In the genomic region with DNA sequence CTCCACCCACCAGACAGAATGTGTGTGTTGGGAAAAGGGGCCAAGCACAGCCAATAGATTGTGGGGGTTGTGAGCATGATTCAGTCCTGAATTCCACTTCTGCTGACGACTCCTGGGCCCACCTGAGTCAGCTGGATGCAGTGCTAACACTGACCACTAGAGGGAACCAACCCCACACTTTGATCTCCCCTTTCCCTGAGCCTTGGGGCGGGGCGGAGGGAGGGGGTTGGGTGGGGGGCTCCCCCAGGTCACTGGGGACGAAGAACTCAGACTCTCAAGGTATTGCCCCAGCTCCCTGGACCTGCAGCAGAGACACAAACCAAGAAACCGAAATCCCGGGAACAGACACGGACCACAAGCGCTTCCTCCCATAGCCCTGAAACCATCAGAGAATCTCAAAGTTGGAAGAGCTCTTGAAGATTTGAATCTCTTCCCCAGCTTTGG, we compare ENCODE assay signal across 6 cellular contexts. TPM values are rescaled to one million over a fixed set of nuclear protein-coding genes. Genes with fewer than 3 reads are reported as not detected.
DNase-seq lines count a peak whose midpoint lies in the region; ATAC-seq, FAIRE-seq and TF ChIP-seq lines count a peak whose summit lies in the region.

No MANE protein-coding gene starts in this region.

- H2AFZ ChIP-seq in PC-3 (ENCODE audit: low read length) (no peak overlapping the region), astrocyte (ENCODE audit: low read depth, low read length) (no peak overlapping the region)

- no peaks in the 10 kb centered on the region for H3K36me3 Mint-ChIP-seq in astrocyte (ENCODE audit: low read depth, unreplicated experiment)
- no peaks in the 10 kb centered on the region for H3K36me3 Mint-ChIP-seq in natural killer cell treated with Interleukin-12 subunit alpha and Interleukin-12 subunit beta and Interleukin-15 and Interleukin-18, amount 100 ng/mL, for 72 hours

- H3K27ac ChIP-seq in PC-3 (ENCODE audit: low read length) = no peak overlapping the region
- no peak overlapping the region for H3K27ac ChIP-seq in astrocyte (ENCODE audit: low read depth, low read length)

- H3K27me3 ChIP-seq in PC-3 (ENCODE audit: low read length) = peaks cover 16% of the 10 kb centered on the region
- H3K27me3 ChIP-seq in astrocyte (ENCODE audit: insufficient read depth, low read length) = peaks cover 14% of the 10 kb centered on the region

- H3K9me3 Mint-ChIP-seq in astrocyte (ENCODE audit: unreplicated experiment) = no peaks in the 10 kb centered on the region
- H3K9me3 Mint-ChIP-seq in natural killer cell treated with Interleukin-12 subunit alpha and Interleukin-12 subunit beta and Interleukin-15 and Interleukin-18, amount 100 ng/mL, for 72 hours = no peaks in the 10 kb centered on the region

- H4K20me1 ChIP-seq in PC-3 (ENCODE audit: low read length) (no peaks in the 10 kb centered on the region), astrocyte (ENCODE audit: insufficient read depth, low read length) (no peaks in the 10 kb centered on the region)

- FAIRE-seq in astrocyte (lab: Jason Lieb, UNC) = no peak

- H3K4me1 Mint-ChIP-seq in astrocyte (ENCODE audit: low read depth, unreplicated experiment) = no peaks in the 10 kb centered on the region
- peaks cover 2 to 4% of the 10 kb centered on the region in 2 donors for H3K4me1 Mint-ChIP-seq in natural killer cell treated with Interleukin-12 subunit alpha and Interleukin-12 subunit beta and Interleukin-15 and Interleukin-18, amount 100 ng/mL, for 72 hours (ENCODE audit: low read depth in 2 of 2)

- intact Hi-C loops in PC-3 (cut with micrococcal nuclease) = loop anchor here (10.0 kb wide), 1 partner anchor 373 kb away; no protein-coding TSS in a partner anchor

- BruUV-seq in PC-3 (replicated peaks; lab: Mats Ljungman, UMichigan) = no TSS peak

- ATAC-seq in PC-3 (peak; percentile 60), HG03280 (IDR thresholded peaks at IDR 0.05; ENCODE audit: unreplicated experiment) (no peak), HG02852 (IDR thresholded peaks at IDR 0.05; ENCODE audit: unreplicated experiment) (no peak)
- peak; percentile 66 to 78 for ATAC-seq in natural killer cell treated with Interleukin-12 subunit alpha and Interleukin-12 subunit beta and Interleukin-15 and Interleukin-18, amount 100 ng/mL, for 72 hours

- H3K79me2 ChIP-seq in PC-3 (ENCODE audit: low read length) (no peaks in the 10 kb centered on the region), astrocyte (ENCODE audit: insufficient read depth, low read length) (no peaks in the 10 kb centered on the region)

- H3K4me2 ChIP-seq in PC-3 (ENCODE audit: low read length) (no peak overlapping the region), astrocyte (ENCODE audit: low read length) (no peak overlapping the region)

- no peaks in the 10 kb centered on the region for H3F3A ChIP-seq in PC-3 (ENCODE audit: low read length, unreplicated experiment)

- no peak overlapping the region for H3K4me3 Mint-ChIP-seq in astrocyte (ENCODE audit: unreplicated experiment)
- no peak overlapping the region for H3K4me3 Mint-ChIP-seq in natural killer cell treated with Interleukin-12 subunit alpha and Interleukin-12 subunit beta and Interleukin-15 and Interleukin-18, amount 100 ng/mL, for 72 hours

- no peaks in the 10 kb centered on the region for H3K9me3 ChIP-seq in PC-3 (ENCODE audit: low read length)
- no peaks in the 10 kb centered on the region for H3K9me3 ChIP-seq in astrocyte (ENCODE audit: insufficient read depth, low read depth, low read length)

- H3K36me3 ChIP-seq in PC-3 (ENCODE audit: low read depth, low read length) = no peaks in the 10 kb centered on the region
- H3K36me3 ChIP-seq in astrocyte (ENCODE audit: insufficient read depth, low read length) = no peaks in the 10 kb centered on the region

- H3K27ac Mint-ChIP-seq in astrocyte (ENCODE audit: unreplicated experiment) = no peak overlapping the region
- H3K27ac Mint-ChIP-seq in natural killer cell treated with Interleukin-12 subunit alpha and Interleukin-12 subunit beta and Interleukin-15 and Interleukin-18, amount 100 ng/mL, for 72 hours = no peak overlapping the region

- H3K4me1 ChIP-seq in PC-3 (ENCODE audit: insufficient read depth, low read length) = no peaks in the 10 kb centered on the region
- no peaks in the 10 kb centered on the region for H3K4me1 ChIP-seq in astrocyte (ENCODE audit: insufficient read depth, low read length)

- H3K27me3 Mint-ChIP-seq in astrocyte (ENCODE audit: low read depth, unreplicated experiment) = peaks cover 38% of the 10 kb centered on the region
- peaks cover 0 to 4% of the 10 kb centered on the region in 2 donors for H3K27me3 Mint-ChIP-seq in natural killer cell treated with Interleukin-12 subunit alpha and Interleukin-12 subunit beta and Interleukin-15 and Interleukin-18, amount 100 ng/mL, for 72 hours

- DNase-seq in EL = peak; percentile 25
- peak; percentile 71 for DNase-seq in PC-3
- DNase-seq in astrocyte (ENCODE audit: low read depth) = peak; percentile 3
- DNase-seq in natural killer cell treated with Interleukin-12 subunit alpha and Interleukin-12 subunit beta and Interleukin-15 and Interleukin-18, amount 100 ng/mL, for 72 hours (ENCODE audit: low spot score) = no peak

- H3K9ac ChIP-seq in PC-3 (ENCODE audit: low read length) (no peak overlapping the region), astrocyte (ENCODE audit: low read length) (no peak overlapping the region)

- POLR2A ChIA-PET in PC-3 (lab: Charles Lee; ENCODE audit: unreplicated experiment) = interaction anchor here (0.6 kb wide), 1 partner anchor 338 kb away, joined by 3 read pairs; no protein-coding TSS in a partner anchor

- H3K4me3 ChIP-seq in PC-3 (ENCODE audit: low read length) (no peak overlapping the region), astrocyte (ENCODE audit: insufficient read depth, low read depth, low read length) (no peak overlapping the region)

- CTCF ChIA-PET in PC-3 (lab: Charles Lee) = interaction anchor here (0.6 to 1.4 kb wide), 3 partner anchors 68 to 222 kb away, joined by 3 to 8 read pairs (median 4); no protein-coding TSS in a partner anchor

- H3K9me2 ChIP-seq in PC-3 (replicated peaks; ENCODE audit: low read length) = no peaks in the 10 kb centered on the region

- peak; percentile 60 for TF ChIP-seq CTCF in PC-3 (conservative IDR thresholded peaks at IDR 0.05; ENCODE audit: low read depth, low read length)
- peak; percentile 58 for TF ChIP-seq CTCF in astrocyte (IDR thresholded peaks at IDR 0.05; ENCODE audit: insufficient read depth, low read depth, low read length)

RNA-seq across cellular contexts. Expression of a gene that starts 0.6 kb away (rescaled TPM):
- not detected in 2 replicates for total RNA-seq in PC-3 (2014; rRNA removed)
- not detected in 2 replicates for total RNA-seq in astrocyte
- total RNA-seq in natural killer cell treated with Interleukin-12 subunit alpha and Interleukin-12 subunit beta and Interleukin-15 and Interleukin-18, amount 100 ng/mL, for 72 hours = not detected

RNA-seq across cellular contexts. Expression of a gene that starts 7.0 kb away (rescaled TPM):
- total RNA-seq in PC-3 (2014; rRNA removed) = not detected in 2 replicates
- total RNA-seq in astrocyte = not detected in 2 replicates
- total RNA-seq in natural killer cell treated with Interleukin-12 subunit alpha and Interleukin-12 subunit beta and Interleukin-15 and Interleukin-18, amount 100 ng/mL, for 72 hours = not detected

RNA-seq across cellular contexts. Expression of a gene that starts 15.3 kb away (rescaled TPM):
- total RNA-seq in PC-3 (2014; rRNA removed) (not detected in 2 replicates), astrocyte (8.9 and 15.5 TPM in 2 replicates)
- not detected for total RNA-seq in natural killer cell treated with Interleukin-12 subunit alpha and Interleukin-12 subunit beta and Interleukin-15 and Interleukin-18, amount 100 ng/mL, for 72 hours

RNA-seq across cellular contexts. Expression of a gene that starts 20.5 kb away (rescaled TPM):
- total RNA-seq in PC-3 (2014; rRNA removed) = not detected in 2 replicates
- total RNA-seq in astrocyte = 0.25 TPM in 1 of 2 replicates, not detected in the other
- total RNA-seq in natural killer cell treated with Interleukin-12 subunit alpha and Interleukin-12 subunit beta and Interleukin-15 and Interleukin-18, amount 100 ng/mL, for 72 hours = 10 to 100 TPM; 33.8 to 58.6 TPM

RNA-seq across cellular contexts. Expression of a gene that starts 29.9 kb away (rescaled TPM):
- total RNA-seq in PC-3 (2014; rRNA removed) (not detected in 2 replicates), astrocyte (not detected in 2 replicates)
- not detected for total RNA-seq in natural killer cell treated with Interleukin-12 subunit alpha and Interleukin-12 subunit beta and Interleukin-15 and Interleukin-18, amount 100 ng/mL, for 72 hours

Comparison
In these comparisons a context has a peak if more than half of its experiments do, and no peak if none do; other contexts are left out.
1. ATAC-seq: peak in PC-3 (single experiment) and natural killer cell treated with Interleukin-12 subunit alpha and Interleukin-12 subunit beta and Interleukin-15 and Interleukin-18, amount 100 ng/mL, for 72 hours (2 of 2); none in HG03280 (single experiment) and HG02852 (single experiment).